In the genomic region with DNA sequence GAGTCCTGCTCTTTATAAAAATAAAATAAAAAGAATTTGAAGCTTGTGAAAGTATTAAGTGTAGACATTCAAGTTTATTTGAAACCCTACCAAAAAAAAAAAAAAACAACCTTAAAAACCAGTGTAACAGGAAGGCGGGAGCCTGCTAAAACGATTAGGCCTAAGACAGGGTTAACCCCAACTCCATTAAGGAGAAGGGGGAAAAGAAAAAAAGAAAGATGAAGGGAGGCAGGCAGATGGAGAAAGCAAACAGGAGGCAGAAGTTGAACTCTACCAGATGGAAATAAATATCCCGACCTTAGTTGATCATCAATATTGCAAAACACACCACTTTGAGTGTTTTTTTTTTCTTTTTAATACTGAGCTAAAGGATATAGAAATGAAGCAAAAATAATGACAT, we compare ENCODE assay signal across 8 cellular contexts. TPM values are rescaled to one million over a fixed set of nuclear protein-coding genes. Genes with fewer than 3 reads are reported as not detected.
A peak's percentile ranks its signal among the peaks of the same experiment; 100 is the strongest.
DNase-seq lines count a peak whose midpoint lies in the region; ATAC-seq, FAIRE-seq and TF ChIP-seq lines count a peak whose summit lies in the region.

No MANE protein-coding gene starts in this region.

- H3K4me3 ChIP-seq in kidney (ENCODE audit: low read length in 2 of 2) (peak overlapping the region; percentile 62 to 81), thyroid gland (replicated peaks in 1 of 3) (no peak overlapping the region)

- H3K27ac ChIP-seq in kidney (ENCODE audit: low read depth in 2 of 2, low read length in 2 of 2) = no peak overlapping the region
- peak overlapping the region in 2 of 3 donors; percentile 90 to 96 for H3K27ac ChIP-seq in thyroid gland

- peak overlapping the region; percentile 94 for H3K4me3 Mint-ChIP-seq in activated CD8-positive, alpha-beta memory T cell treated with anti-CD3 and anti-CD28 coated beads, Interleukin-2, amount 10 ng/mL, durations not matched to agents 7 days and 5 days
- peak overlapping the region; percentile 94 for H3K4me3 Mint-ChIP-seq in activated T-helper 1 cell treated with anti-CD3 and anti-CD28 coated beads, Interleukin-12 subunit alpha, Interleukin-12 subunit beta, Interleukin-2, Interleukin-4 antibody, amounts not matched to agents 30 ng/mL and 10 ng/mL and 1 ng/mL, durations not matched to agents 14 hours and 24 hours and 36 hours

- DNase-seq in activated CD8-positive, alpha-beta memory T cell treated with anti-CD3 and anti-CD28 coated beads, Interleukin-2, amount 10 ng/mL, durations not matched to agents 7 days and 5 days = no peak
- no peak for DNase-seq in activated CD8-positive, alpha-beta memory T cell treated with anti-CD3 and anti-CD28 coated beads, Interleukin-2, amount 50 U/mL, for 4 hours
- no peak for DNase-seq in activated T-helper 1 cell treated with anti-CD3 and anti-CD28 coated beads, Interleukin-12 subunit alpha, Interleukin-12 subunit beta, Interleukin-2, Interleukin-4 antibody, amounts not matched to agents 30 ng/mL and 10 ng/mL and 1 ng/mL, durations not matched to agents 14 hours and 24 hours and 36 hours (ENCODE audit: low spot score)
- no peak for DNase-seq in kidney
- DNase-seq in thyroid gland = no peak
- DNase-seq in GDM1 (lab: John Stamatoyannopoulos, UW) = no peak
- DNase-seq in EL = no peak
- DNase-seq in cerebellar nuclear complex (lab: John Stamatoyannopoulos, UW) = no peak

- TF ChIP-seq POLR2A in thyroid gland (IDR thresholded peaks at IDR 0.05) = no peak

- no peaks in the 10 kb centered on the region for H3K9me3 Mint-ChIP-seq in activated CD8-positive, alpha-beta memory T cell treated with anti-CD3 and anti-CD28 coated beads, Interleukin-2, amount 10 ng/mL, durations not matched to agents 7 days and 5 days (ENCODE audit: low read depth)
- no peaks in the 10 kb centered on the region for H3K9me3 Mint-ChIP-seq in activated T-helper 1 cell treated with anti-CD3 and anti-CD28 coated beads, Interleukin-12 subunit alpha, Interleukin-12 subunit beta, Interleukin-2, Interleukin-4 antibody, amounts not matched to agents 30 ng/mL and 10 ng/mL and 1 ng/mL, durations not matched to agents 14 hours and 24 hours and 36 hours

- H3K27ac Mint-ChIP-seq in activated CD8-positive, alpha-beta memory T cell treated with anti-CD3 and anti-CD28 coated beads, Interleukin-2, amount 10 ng/mL, durations not matched to agents 7 days and 5 days = peak overlapping the region; percentile 94
- peak overlapping the region; percentile 97 for H3K27ac Mint-ChIP-seq in activated T-helper 1 cell treated with anti-CD3 and anti-CD28 coated beads, Interleukin-12 subunit alpha, Interleukin-12 subunit beta, Interleukin-2, Interleukin-4 antibody, amounts not matched to agents 30 ng/mL and 10 ng/mL and 1 ng/mL, durations not matched to agents 14 hours and 24 hours and 36 hours

- no peaks in the 10 kb centered on the region for H3K4me1 ChIP-seq in kidney (ENCODE audit: control insufficient read depth in 1 of 2, insufficient read depth in 1 of 2, low read depth in 1 of 2, low read length in 2 of 2)
- peaks cover 13 to 16% of the 10 kb centered on the region in 2 donors for H3K4me1 ChIP-seq in thyroid gland

- peaks cover 19% of the 10 kb centered on the region for H3K4me1 Mint-ChIP-seq in activated CD8-positive, alpha-beta memory T cell treated with anti-CD3 and anti-CD28 coated beads, Interleukin-2, amount 10 ng/mL, durations not matched to agents 7 days and 5 days
- H3K4me1 Mint-ChIP-seq in activated T-helper 1 cell treated with anti-CD3 and anti-CD28 coated beads, Interleukin-12 subunit alpha, Interleukin-12 subunit beta, Interleukin-2, Interleukin-4 antibody, amounts not matched to agents 30 ng/mL and 10 ng/mL and 1 ng/mL, durations not matched to agents 14 hours and 24 hours and 36 hours (ENCODE audit: low read depth) = peaks cover 44% of the 10 kb centered on the region

- peaks cover 34% of the 10 kb centered on the region for H3K36me3 Mint-ChIP-seq in activated CD8-positive, alpha-beta memory T cell treated with anti-CD3 and anti-CD28 coated beads, Interleukin-2, amount 10 ng/mL, durations not matched to agents 7 days and 5 days
- H3K36me3 Mint-ChIP-seq in activated T-helper 1 cell treated with anti-CD3 and anti-CD28 coated beads, Interleukin-12 subunit alpha, Interleukin-12 subunit beta, Interleukin-2, Interleukin-4 antibody, amounts not matched to agents 30 ng/mL and 10 ng/mL and 1 ng/mL, durations not matched to agents 14 hours and 24 hours and 36 hours (ENCODE audit: low read depth) = peaks cover 42% of the 10 kb centered on the region

- no peaks in the 10 kb centered on the region for H3K27me3 ChIP-seq in thyroid gland

- TF ChIP-seq CTCF in kidney (IDR thresholded peaks at IDR 0.05; ENCODE audit: borderline replicate concordance, extremely low read depth, insufficient read depth) (no peak), thyroid gland (IDR thresholded peaks at IDR 0.05) (no peak)

- H3K27me3 Mint-ChIP-seq in activated CD8-positive, alpha-beta memory T cell treated with anti-CD3 and anti-CD28 coated beads, Interleukin-2, amount 10 ng/mL, durations not matched to agents 7 days and 5 days = no peaks in the 10 kb centered on the region
- peaks cover 2% of the 10 kb centered on the region for H3K27me3 Mint-ChIP-seq in activated T-helper 1 cell treated with anti-CD3 and anti-CD28 coated beads, Interleukin-12 subunit alpha, Interleukin-12 subunit beta, Interleukin-2, Interleukin-4 antibody, amounts not matched to agents 30 ng/mL and 10 ng/mL and 1 ng/mL, durations not matched to agents 14 hours and 24 hours and 36 hours (ENCODE audit: insufficient read depth)

- peaks cover 4 to 17% of the 10 kb centered on the region in 2 donors for H3K36me3 ChIP-seq in kidney (ENCODE audit: control insufficient read depth in 1 of 2, insufficient read depth in 2 of 2, low read length in 2 of 2)
- no peaks in the 10 kb centered on the region for H3K36me3 ChIP-seq in thyroid gland

- H3K9ac ChIP-seq in kidney (ENCODE audit: low read length in 2 of 2) = peak overlapping the region in 1 of 2 donors; percentile 92

- no peak for ATAC-seq in activated CD8-positive, alpha-beta memory T cell treated with anti-CD3 and anti-CD28 coated beads, Interleukin-2, amount 10 ng/mL, durations not matched to agents 7 days and 5 days

- WGBS in thyroid gland, 2 donors = 46 to 48% methylated on average over 3 of the region's 3 CpGs

- intact Hi-C loops in activated T-helper 1 cell treated with anti-CD3 and anti-CD28 coated beads, Interleukin-12 subunit alpha, Interleukin-12 subunit beta, Interleukin-2, Interleukin-4 antibody, amounts not matched to agents 30 ng/mL and 10 ng/mL and 1 ng/mL, durations not matched to agents 14 hours and 24 hours and 36 hours (cut with micrococcal nuclease) = loop anchor here (1.0 to 5.0 kb wide), 14 partner anchors 38 to 1295 kb away; a partner anchor contains a TSS
- intact Hi-C loops in kidney (cut with DNase I) (loop anchor here (10.0 kb wide), 1 partner anchor 428 kb away; no protein-coding TSS in a partner anchor), thyroid gland (cut with DNase I) (loop anchor here (10.0 kb wide), 2 partner anchors 332 to 498 kb away; no protein-coding TSS in a partner anchor)

- no peak for FAIRE-seq in kidney (lab: Jason Lieb, UNC)

- H3K9me3 ChIP-seq in kidney (ENCODE audit: control insufficient read depth in 1 of 2, low read length in 2 of 2) = no peaks in the 10 kb centered on the region
- H3K9me3 ChIP-seq in thyroid gland = no peaks in the 10 kb centered on the region

- CTCF ChIA-PET in activated CD8-positive, alpha-beta memory T cell treated with anti-CD3 and anti-CD28 coated beads, Interleukin-2, amount 10 ng/mL, durations not matched to agents 7 days and 5 days (lab: Charles Lee) = interaction anchor here (1.1 kb wide), 1 partner anchor 424 kb away, joined by 3 read pairs; no protein-coding TSS in a partner anchor

RNA-seq across cellular contexts. Expression of a gene that starts 1.2 kb away (rescaled TPM):
- total RNA-seq in activated CD8-positive, alpha-beta memory T cell treated with anti-CD3 and anti-CD28 coated beads, Interleukin-2, amount 10 ng/mL, durations not matched to agents 7 days and 5 days = 100 to 1,000 TPM in 1 of 2 experiments, 10 to 100 TPM in 1; 91.7 to 132 TPM
- 86.4 and 87.9 TPM in 2 replicates for total RNA-seq in activated T-helper 1 cell treated with anti-CD3 and anti-CD28 coated beads, Interleukin-12 subunit alpha, Interleukin-12 subunit beta, Interleukin-2, Interleukin-4 antibody, amounts not matched to agents 30 ng/mL and 10 ng/mL and 1 ng/mL, durations not matched to agents 14 hours and 24 hours and 36 hours
- total RNA-seq in kidney (173 TPM), thyroid gland (10 to 100 TPM; 21.9 to 28.1 (median 24.3) TPM)
- 59.9 TPM for polyA plus RNA-seq in kidney (ENCODE audit: insufficient read depth, low read depth, low replicate concordance)

Comparison
In these comparisons a context has a peak if more than half of its experiments do, and no peak if none do; other contexts are left out.
1. H3K27ac ChIP-seq: peak in thyroid gland (2 of 3); none in kidney (0 of 2).
2. H3K4me3 ChIP-seq: peak in kidney (2 of 2); none in thyroid gland (0 of 3).